6 cellular contexts compared by ENCODE assay signal in genomic region chr11:32780839-32781238, GRCh38. TPM values are rescaled to one million over a fixed set of nuclear protein-coding genes. Genes with fewer than 3 reads are reported as not detected.
"Had no signal": no experiment of that assay in that cellular context is flagged by ENCODE, and none has a peak within 500 bp of the region (broad histone marks: within the 10 kb centered on the region; RNA-seq: fewer than 3 reads in every experiment).

No MANE protein-coding gene starts in this region.

RNA-seq across cellular contexts. Expression of gene CCDC73, which starts 13.6 kb away (rescaled TPM):
- total RNA-seq: suprapubic skin, transverse colon, upper lobe of right lung, vagina had no signal
- polyA plus RNA-seq: stomach, urinary bladder had no signal
